Comparison of ENCODE assay signal across 1 cellular context in genomic region chr11:35158371-35159081, GRCh38.
TF ChIP-seq lines count a peak whose summit lies in the region.

No MANE protein-coding gene starts in this region.

TF ChIP-seq in GM23338, 12 proteins besides CTCF, POLR2A, EP300 and RAD21 (continued from another document):
- TF ChIP-seq ZNF462 (CRISPR knock-in tag; IDR thresholded peaks at IDR 0.05) = no peak
